ENCODE assay signal across 26 cellular contexts in genomic region chr6:10540073-10540746, GRCh38. TPM values are rescaled to one million over a fixed set of nuclear protein-coding genes. Genes with fewer than 3 reads are reported as not detected.
A peak's percentile ranks its signal among the peaks of the same experiment; 100 is the strongest.
DNase-seq lines count a peak whose midpoint lies in the region; ATAC-seq, FAIRE-seq and TF ChIP-seq lines count a peak whose summit lies in the region.
"Had no signal": no experiment of that assay in that cellular context is flagged by ENCODE, and none has a peak within 500 bp of the region (broad histone marks: within the 10 kb centered on the region; RNA-seq: fewer than 3 reads in every experiment).

No MANE protein-coding gene starts in this region.

- H4K20me1 ChIP-seq in GM12878 (ENCODE audit: control insufficient read depth, insufficient read depth) = no peaks in the 10 kb centered on the region

- H2AFZ ChIP-seq in GM12878 (ENCODE audit: control insufficient read depth, low read depth, low read length) = no peak overlapping the region

- H3K4me1 Mint-ChIP-seq in type B pancreatic cell (ENCODE audit: unreplicated experiment) = no peaks in the 10 kb centered on the region
- H3K4me1 Mint-ChIP-seq: brain had no signal

- peak; percentile 20 for DNase-seq in GM13977 (ENCODE audit: low spot score)
- no peak for DNase-seq in GM12878 (ENCODE audit: low read depth, low spot score)
- no peak for DNase-seq in occipital lobe (lab: John Stamatoyannopoulos, UW)
- no peak for DNase-seq in type B pancreatic cell (ENCODE audit: extremely low spot score, unreplicated experiment)
- no peak for DNase-seq in activated effector memory CD4-positive, alpha-beta T cell treated with Interleukin-2 at 50 U/mL for 16 hours
- DNase-seq: activated CD8-positive, alpha-beta T cell treated with anti-CD3 and anti-CD28 coated beads for 36 hours; activated gamma-delta T cell treated with Interleukin-2 at 50 U/mL for 16 hours; DMS79; esophagus squamous epithelium; gastrocnemius medialis; islet precursor cell; NCI-H1436; NCI-H2171 treated with DMSO at 0.1 percent for 48 hours; NCI-H526; nucleus accumbens; retina; stimulated activated CD4-positive, alpha-beta T cell treated with anti-CD3 and anti-CD28 coated beads, Interleukin-2, amount 100 ng/mL, for 48 hours; stimulated activated naive CD4-positive, alpha-beta T cell treated with Interleukin-2 at 50 U/mL for 16 hours; SW 1271 had no signal

- H3K79me2 ChIP-seq in GM12878 (ENCODE audit: control insufficient read depth, insufficient read depth, low read length) = peaks cover 63% of the 10 kb centered on the region

- H3K9ac ChIP-seq in GM12878 (ENCODE audit: control insufficient read depth, insufficient read depth, low read length) = no peak overlapping the region

- H3K9me3 ChIP-seq in HEK293 (ENCODE audit: control insufficient read depth, insufficient read depth, low read depth, low read length) (no peaks in the 10 kb centered on the region), GM12878 (replicated peaks; ENCODE audit: control insufficient read depth, insufficient read depth, low read length) (no peaks in the 10 kb centered on the region; the same call in 2 of the 3 replicates)
- H3K9me3 ChIP-seq: esophagus squamous epithelium, gastrocnemius medialis, thoracic aorta had no signal

- no peak for FAIRE-seq in GM12878 (lab: Jason Lieb, UNC)
- FAIRE-seq: colon, HepG2 had no signal

- peaks cover 4% of the 10 kb centered on the region for H3K9me3 Mint-ChIP-seq in type B pancreatic cell
- H3K9me3 Mint-ChIP-seq: activated CD8-positive, alpha-beta T cell treated with anti-CD3 and anti-CD28 coated beads for 36 hours had no signal

- no peak for TF ChIP-seq RAD21 in GM12878 (IDR thresholded peaks at IDR 0.05; ENCODE audit: insufficient read depth, low read depth, low read length)

- in situ Hi-C loops in GM13977 (cut with MboI; ENCODE audit: low pct_unique_long_range_greater_than_20kb, low sequenced_read_pairs, unreplicated experiment) = no loop called here
- in situ Hi-C loops in GM12878 (cut with MboI) = no loop called here

- H3K36me3 ChIP-seq in HEK293 (ENCODE audit: control insufficient read depth in 2 of 2, insufficient read depth in 1 of 2, low read length in 2 of 2) (peaks cover 0 to 4% of the 10 kb centered on the region in 2 experiments; a peak in 1 of 3 replicates), GM12878 (ENCODE audit: control insufficient read depth in 2 of 2, insufficient read depth in 2 of 2, low read length in 1 of 2) (no peaks in the 10 kb centered on the region)
- H3K36me3 ChIP-seq: esophagus squamous epithelium, gastrocnemius medialis, thoracic aorta had no signal

- 38% methylated on average over 4 of the region's 4 CpGs for WGBS in GM12878 (ENCODE audit: insufficient coverage, insufficient replicate concordance, low lambda C conversion rate, missing lambda C conversion rate)

- POLR2A ChIA-PET in HEK293 (lab: Yijun Ruan, JAX) = no interaction called here
- POLR2A ChIA-PET in GM12878 (lab: Charles Lee) = no interaction called here

- CTCF ChIA-PET in HEK293 (lab: Yijun Ruan, JAX) = interaction anchor here (0.7 kb wide), 1 partner anchor 46 kb away, joined by 3 read pairs; no protein-coding TSS in a partner anchor
- CTCF ChIA-PET in GM12878 (lab: Yijun Ruan, JAX) = interaction anchor here (0.9 kb wide), 1 partner anchor 29 kb away, joined by 3 read pairs; no protein-coding TSS in a partner anchor

- no peak for TF ChIP-seq EP300 in GM12878 (IDR thresholded peaks at IDR 0.05; ENCODE audit: borderline replicate concordance in 1 of 2, control insufficient read depth in 1 of 2, low read depth in 2 of 2, low read length in 2 of 2)

- H3K27me3 Mint-ChIP-seq in type B pancreatic cell = no peaks in the 10 kb centered on the region
- H3K27me3 Mint-ChIP-seq: activated CD8-positive, alpha-beta T cell treated with anti-CD3 and anti-CD28 coated beads for 36 hours; brain had no signal

- SMC1A ChIA-PET in GM12878 (lab: Charles Lee; ENCODE audit: uncharacterized antibody, unreplicated experiment) = interaction anchor here (1.2 kb wide), 1 partner anchor 19 kb away, joined by 4 read pairs; the partner anchor contains the start of gene GCNT2

- BruUV-seq in GM12878 (replicated peaks; lab: Mats Ljungman, UMichigan) = no TSS peak

- peak overlapping the region; percentile 57; the same call in 1 of the 2 replicates for H3K4me2 ChIP-seq in GM12878 (ENCODE audit: control insufficient read depth, insufficient read depth)

- RAD21 ChIA-PET in GM12878 (lab: Charles Lee; ENCODE audit: unreplicated experiment) = no interaction called here

- H3K4me3 Mint-ChIP-seq in type B pancreatic cell = no peak overlapping the region
- H3K4me3 Mint-ChIP-seq: activated CD8-positive, alpha-beta T cell treated with anti-CD3 and anti-CD28 coated beads for 36 hours; brain had no signal

- peaks cover 7% of the 10 kb centered on the region for H3K36me3 Mint-ChIP-seq in type B pancreatic cell
- H3K36me3 Mint-ChIP-seq: brain had no signal

- H3K4me3 ChIP-seq in HEK293 (ENCODE audit: low read depth, low read length) = no peak overlapping the region
- 0 out of 2 replicates have a peak overlapping the region, but pooled peaks have one; percentile 24 for H3K4me3 ChIP-seq in GM12878
- H3K4me3 ChIP-seq: esophagus squamous epithelium, gastrocnemius medialis, thoracic aorta had no signal

- ATAC-seq in GM12878 = no peak
- ATAC-seq in GM19351 (IDR thresholded peaks at IDR 0.05; ENCODE audit: unreplicated experiment) = no peak
- ATAC-seq: activated CD4-positive, CD25-positive, alpha-beta regulatory T cell treated with anti-CD3 and anti-CD28 coated beads, Interleukin-2, amount 50 U/mL, for 24 hours; activated CD8-positive, alpha-beta T cell treated with anti-CD3 and anti-CD28 coated beads for 36 hours; gastrocnemius medialis; HepG2 had no signal

- TF ChIP-seq CTCF in GM13977 (IDR thresholded peaks at IDR 0.05; ENCODE audit: extremely low read depth, insufficient read depth, missing control alignments) (no peak), HEK293 (tag by site-specific recombination; IDR thresholded peaks at IDR 0.05) (no peak), GM12878 (IDR thresholded peaks at IDR 0.05 in 2 of 3, conservative IDR thresholded peaks at IDR 0.05 in 1 of 3; ENCODE audit: control insufficient read depth in 2 of 3, extremely low read depth in 1 of 3, insufficient read depth in 1 of 3, low read depth in 3 of 3, low read length in 3 of 3) (no peak), type B pancreatic cell (conservative IDR thresholded peaks at IDR 0.05) (no peak)

- intact Hi-C loops in GM12878 (cut with micrococcal nuclease; ENCODE audit: unreplicated experiment) = no loop called here

- TF ChIP-seq POLR2A in GM12878 (IDR thresholded peaks at IDR 0.05; ENCODE audit: low read depth, low read length) = no peak

- H3K4me1 ChIP-seq in HEK293 (ENCODE audit: control insufficient read depth, insufficient read depth, low read length) = no peaks in the 10 kb centered on the region
- peaks cover 18% of the 10 kb centered on the region for H3K4me1 ChIP-seq in GM12878 (ENCODE audit: control insufficient read depth, insufficient read depth, low read length)
- H3K4me1 ChIP-seq: esophagus squamous epithelium, gastrocnemius medialis had no signal

- H3K27me3 ChIP-seq in GM12878 (replicated peaks in 1 of 2; ENCODE audit: control insufficient read depth in 2 of 2, insufficient read depth in 2 of 2, low read length in 1 of 2) = no peaks in the 10 kb centered on the region
- H3K27me3 ChIP-seq: esophagus squamous epithelium, gastrocnemius medialis had no signal

- H3K27ac Mint-ChIP-seq in type B pancreatic cell = no peak overlapping the region
- H3K27ac Mint-ChIP-seq: activated CD8-positive, alpha-beta T cell treated with anti-CD3 and anti-CD28 coated beads for 36 hours; brain had no signal

- no peak overlapping the region for H3K27ac ChIP-seq in HEK293 (ENCODE audit: extremely low read depth, low read depth, low read length)
- H3K27ac ChIP-seq in GM12878 (ENCODE audit: control insufficient read depth, insufficient read depth) = peak overlapping the region; percentile 11; the same call in 1 of the 2 replicates
- H3K27ac ChIP-seq: esophagus squamous epithelium, gastrocnemius medialis had no signal

TF ChIP-seq in HEK293, 187 proteins besides CTCF, POLR2A, EP300 and RAD21 (continues in another document):
- TF ChIP-seq ZNF341 (tag by site-specific recombination; IDR thresholded peaks at IDR 0.05; ENCODE audit: low read depth) (no peak), ZNF747 (tag by site-specific recombination; IDR thresholded peaks at IDR 0.05) (no peak), ZNF292 (tag by site-specific recombination; IDR thresholded peaks at IDR 0.05; ENCODE audit: borderline replicate concordance, low read depth) (no peak), KLF9 (tag by site-specific recombination; IDR thresholded peaks at IDR 0.05; ENCODE audit: low read depth) (no peak), ZNF366 (tag by site-specific recombination; conservative IDR thresholded peaks at IDR 0.05) (peak; percentile 55)

TF ChIP-seq in GM12878, 131 proteins besides CTCF, POLR2A, EP300 and RAD21 (continues in another document):
- TF ChIP-seq POLR2AphosphoS2 (IDR thresholded peaks at IDR 0.05; ENCODE audit: low read depth, low read length) (no peak), EED (IDR thresholded peaks at IDR 0.05; ENCODE audit: low read depth) (0 out of 2 replicates have a peak, but pooled peaks have one; percentile 16), RUNX3 (IDR thresholded peaks at IDR 0.05; ENCODE audit: low read length) (no peak), TAF1 (IDR thresholded peaks at IDR 0.05; ENCODE audit: borderline replicate concordance, low read depth, low read length) (no peak), JUND (IDR thresholded peaks at IDR 0.05; ENCODE audit: low read depth, low read length) (no peak), ASH2L (IDR thresholded peaks at IDR 0.05; ENCODE audit: borderline replicate concordance, low read depth) (no peak)

RNA-seq across cellular contexts. Expression of gene GCNT2, which starts 19.1 kb away (rescaled TPM):
- total RNA-seq in GM12878 (2013; cell fraction: nucleolus; rRNA removed) = 117 and 120 TPM in 2 replicates
- 16.0 and 17.9 TPM in 2 replicates for total RNA-seq in GM12878 (2014; rRNA removed)
- 21.6 and 23.2 TPM in 2 replicates for total RNA-seq in GM12878 (2014; rRNA removed; fragmentation: Illumina TruSeq; extraction: Trizol)
- 12.0 and 15.3 TPM in 2 replicates for total RNA-seq in GM12878 (2021)
- 4.8 TPM for polyA plus RNA-seq in GM12878 (2011; ENCODE audit: low read depth)
- polyA plus RNA-seq in GM12878 (2011; rRNA removed) = 5.0 and 6.8 TPM in 2 replicates
- 2.6 and 2.8 TPM in 2 replicates for polyA plus RNA-seq in GM12878 (2011; cell fraction: cytosol; rRNA removed)
- polyA plus RNA-seq in GM12878 (2011; cell fraction: nucleus; rRNA removed) = 3.7 and 3.8 TPM in 2 replicates
- 6.0 and 6.5 TPM in 2 replicates for polyA plus RNA-seq in GM12878 (2012)
- polyA plus RNA-seq in GM12878 (2014; fragmentation: Illumina TruSeq; extraction: Trizol) = 14.6 and 18.9 TPM in 2 replicates
- polyA plus RNA-seq in GM12878 (2014; fragmentation: Nextera tagmentation; extraction: Ambion mirVana) = 1 to 10 TPM; 5.8 to 7.2 TPM
- 10.4 and 11.0 TPM in 2 replicates for polyA plus RNA-seq in GM12878 (2014; rRNA removed)
- polyA plus RNA-seq in GM12878 (2016; fragmentation: Nextera tagmentation; extraction: Ambion mirVana) = 10 to 100 TPM; 11.0 to 12.7 TPM
- polyA minus RNA-seq in GM12878 (2011; rRNA and poly(A)+ RNA removed) = 10.1 and 10.5 TPM in 2 replicates
- 0.62 and 1.3 TPM in 2 replicates for polyA minus RNA-seq in GM12878 (2011; cell fraction: cytosol; rRNA and poly(A)+ RNA removed)
- polyA minus RNA-seq in GM12878 (2011; cell fraction: nucleus; rRNA and poly(A)+ RNA removed) = 5.6 and 10.5 TPM in 2 replicates
- total RNA-seq in occipital lobe = 14.8 TPM
- 21.2 and 21.6 TPM in 2 replicates for total RNA-seq in type B pancreatic cell (ENCODE audit: low replicate concordance)
